In the genomic region with DNA sequence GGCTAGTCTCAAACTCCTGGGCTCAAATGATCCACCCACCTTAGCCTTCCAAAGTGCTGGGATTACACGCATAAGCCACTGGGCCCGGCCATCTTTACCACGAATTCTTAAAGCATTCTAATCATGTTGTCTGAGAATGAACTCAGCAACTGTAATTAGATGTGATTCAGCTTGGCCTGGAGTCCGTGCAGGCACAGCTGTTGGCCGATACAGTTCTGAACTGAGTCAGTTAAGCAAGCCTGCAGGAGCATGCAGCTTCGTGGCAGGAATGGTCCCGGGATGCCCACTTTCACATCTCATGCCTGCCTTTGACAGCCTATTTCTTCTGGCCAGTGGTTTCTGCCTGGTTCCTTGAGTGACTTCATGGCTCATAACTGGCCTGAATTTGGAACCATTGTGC, we compare ENCODE assay signal across 14 cellular contexts.
DNase-seq lines count a peak whose midpoint lies in the region; TF ChIP-seq lines count a peak whose summit lies in the region.
"Had no signal": no experiment of that assay in that cellular context is flagged by ENCODE, and none has a peak within 500 bp of the region (broad histone marks: within the 10 kb centered on the region; RNA-seq: fewer than 3 reads in every experiment).

No MANE protein-coding gene starts in this region.

- H3K4me1 ChIP-seq in uterus = no peaks in the 10 kb centered on the region

- no peaks in the 10 kb centered on the region for H3K36me3 ChIP-seq in SU-DHL-6 (ENCODE audit: low read length)
- no peaks in the 10 kb centered on the region for H3K36me3 ChIP-seq in uterus

- H4K20me1 ChIP-seq in SU-DHL-6 (ENCODE audit: low read depth, low read length) = no peaks in the 10 kb centered on the region

- no peaks in the 10 kb centered on the region for H3K79me2 ChIP-seq in SU-DHL-6 (ENCODE audit: insufficient read depth, low read length)

- H3K9me3 ChIP-seq in SU-DHL-6 (ENCODE audit: insufficient read depth, low read length) = no peaks in the 10 kb centered on the region
- no peaks in the 10 kb centered on the region for H3K9me3 ChIP-seq in uterus
- H3K9me3 ChIP-seq: right lobe of liver had no signal

- no peak overlapping the region for H3K9ac ChIP-seq in SU-DHL-6 (ENCODE audit: low read length)

- H3K27ac ChIP-seq in SU-DHL-6 (ENCODE audit: low read depth, low read length) (peak overlapping the region; percentile 78), uterus (no peak overlapping the region)
- H3K27ac ChIP-seq: dorsolateral prefrontal cortex had no signal

- peak overlapping the region; percentile 32 for H3K4me2 ChIP-seq in SU-DHL-6 (ENCODE audit: low read depth, low read length, poor library complexity, severe bottlenecking)

- DNase-seq in GM04503 (ENCODE audit: low read depth) (peak; percentile 65), foreskin fibroblast (peak; percentile 12 to 55), stromal cell of bone marrow (ENCODE audit: low read depth) (peak; percentile 81), GM19240 (ENCODE audit: insufficient read length, low spot score) (no peak), uterus (no peak), COLO668 (lab: John Stamatoyannopoulos, UW; ENCODE audit: unreplicated experiment) (no peak)
- DNase-seq: activated B cell treated with CpG ODN at 0.5 μM for 24 hours, dorsolateral prefrontal cortex, KBM-7, kidney glomerular epithelial cell, natural killer cell, NCI-H2029, right lobe of liver had no signal

- H3K27me3 ChIP-seq in SU-DHL-6 (ENCODE audit: low read length) = no peaks in the 10 kb centered on the region
- no peaks in the 10 kb centered on the region for H3K27me3 ChIP-seq in uterus
- H3K27me3 ChIP-seq: dorsolateral prefrontal cortex, right lobe of liver had no signal

- H3K4me3 ChIP-seq in SU-DHL-6 (ENCODE audit: insufficient read depth, low read length, poor library complexity, severe bottlenecking) = no peak overlapping the region
- no peak overlapping the region for H3K4me3 ChIP-seq in foreskin fibroblast (ENCODE audit: low read depth in 1 of 2, low read length in 2 of 2)
- H3K4me3 ChIP-seq in uterus = no peak overlapping the region
- H3K4me3 ChIP-seq: dorsolateral prefrontal cortex, right lobe of liver had no signal

- H3F3A ChIP-seq in SU-DHL-6 (ENCODE audit: insufficient read depth) = no peaks in the 10 kb centered on the region

- no peaks in the 10 kb centered on the region for H3K9me2 ChIP-seq in SU-DHL-6 (replicated peaks; ENCODE audit: insufficient read depth, low read length)

- no peak for TF ChIP-seq CTCF in SU-DHL-6 (IDR thresholded peaks at IDR 0.05; ENCODE audit: insufficient read depth, low read length, poor library complexity, severe bottlenecking)
- TF ChIP-seq CTCF in foreskin fibroblast (IDR thresholded peaks at IDR 0.05; ENCODE audit: low read depth, low read length) = no peak
- no peak for TF ChIP-seq CTCF in uterus (IDR thresholded peaks at IDR 0.05)

- intact Hi-C loops in uterus (cut with DNase I; ENCODE audit: low total_unique reads) = no loop called here

- H2AFZ ChIP-seq in SU-DHL-6 (ENCODE audit: low read depth, low read length, severe bottlenecking) = no peak overlapping the region

- no peak for TF ChIP-seq POLR2A in uterus (IDR thresholded peaks at IDR 0.05)

Comparison
In these comparisons a context has a peak if more than half of its experiments do, and no peak if none do; other contexts are left out.
1. DNase-seq: peak in GM04503 (single experiment), foreskin fibroblast (2 of 2) and stromal cell of bone marrow (single experiment); none in GM19240 (single experiment), uterus (0 of 2) and COLO668 (single experiment).